ENCODE assay signal across 10 cellular contexts in the genomic region with DNA sequence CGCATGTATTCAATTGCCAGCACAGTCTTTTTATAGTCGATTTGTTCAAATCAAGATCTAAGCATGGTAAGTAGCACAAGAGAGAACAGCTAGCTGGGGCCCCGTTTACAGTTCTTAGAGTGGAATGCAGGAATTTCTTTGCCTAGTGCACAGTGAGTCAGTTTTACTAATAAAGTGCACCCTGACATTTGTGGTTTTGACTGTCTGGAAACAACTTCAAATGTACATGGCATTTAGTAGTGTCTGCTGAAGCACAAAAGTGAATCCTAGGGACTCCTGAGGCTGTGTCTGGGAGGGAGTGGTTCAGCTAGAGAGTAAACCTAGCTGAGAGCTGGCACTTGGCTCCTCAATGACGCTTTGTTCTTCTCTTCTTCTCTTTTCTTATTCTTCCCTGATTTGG.
DNase-seq lines count a peak whose midpoint lies in the region; ATAC-seq, FAIRE-seq and TF ChIP-seq lines count a peak whose summit lies in the region.
"Had no signal": no experiment of that assay in that cellular context is flagged by ENCODE, and none has a peak within 500 bp of the region (broad histone marks: within the 10 kb centered on the region; RNA-seq: fewer than 3 reads in every experiment).

No MANE protein-coding gene starts in this region.

- no peaks in the 10 kb centered on the region for H3K36me3 ChIP-seq in adipocyte (ENCODE audit: control insufficient read depth, insufficient read depth, low read length, severe bottlenecking)

- ATAC-seq in foreskin keratinocyte = peak; percentile 91

- H3K4me1 ChIP-seq in adipocyte (ENCODE audit: control insufficient read depth, insufficient read depth, low read length) = peaks cover 36% of the 10 kb centered on the region
- peaks cover 9% of the 10 kb centered on the region for H3K4me1 ChIP-seq in foreskin keratinocyte

- no peak overlapping the region for H3K4me3 ChIP-seq in adipocyte (ENCODE audit: low read length)

- H3K27me3 ChIP-seq in adipocyte (replicated peaks; ENCODE audit: control insufficient read depth, insufficient read depth, low read length) (no peaks in the 10 kb centered on the region), foreskin keratinocyte (no peaks in the 10 kb centered on the region)

- no peak for TF ChIP-seq CTCF in foreskin keratinocyte (conservative IDR thresholded peaks at IDR 0.05)

- peak overlapping the region; percentile 58 for H3K9ac ChIP-seq in adipocyte (ENCODE audit: low read length)

- DNase-seq in stimulated activated CD4-positive, alpha-beta T cell treated with anti-CD3 and anti-CD28 coated beads, Interleukin-15, amount 100 ng/mL, for 24 hours = peak; percentile 17
- DNase-seq in stimulated activated CD4-positive, alpha-beta T cell treated with anti-CD3 and anti-CD28 coated beads, Interleukin-12 subunit alpha, Interleukin-12 subunit beta, amount 100 ng/mL, for 4 hours = no peak
- DNase-seq in adipocyte (ENCODE audit: low read depth) (peak; percentile 94), foreskin keratinocyte (peak; percentile 88 to 93), urothelium cell line (ENCODE audit: low spot score) (peak; percentile 95), T-helper 2 cell (no peak), dermis blood vessel endothelial cell (no peak), NCI-H2227 treated with DMSO at 0.1 percent for 48 hours (lab: John Stamatoyannopoulos, UW) (no peak)
- DNase-seq: activated CD8-positive, alpha-beta memory T cell treated with anti-CD3 and anti-CD28 coated beads, Interleukin-2, amount 50 U/mL, for 48 hours; CD4-positive, alpha-beta T cell had no signal

- H3K9me3 ChIP-seq in adipocyte (ENCODE audit: control insufficient read depth, low read length) = no peaks in the 10 kb centered on the region

- peak overlapping the region; percentile 67 for H3K27ac ChIP-seq in foreskin keratinocyte

- FAIRE-seq in urothelium cell line (lab: Jason Lieb, UNC) = peak; percentile 98

Comparison
In these comparisons a context has a peak if more than half of its experiments do, and no peak if none do; other contexts are left out.
1. DNase-seq: peak in stimulated activated CD4-positive, alpha-beta T cell treated with anti-CD3 and anti-CD28 coated beads, Interleukin-15, amount 100 ng/mL, for 24 hours (single experiment), adipocyte (single experiment), foreskin keratinocyte (2 of 2) and urothelium cell line (single experiment); none in stimulated activated CD4-positive, alpha-beta T cell treated with anti-CD3 and anti-CD28 coated beads, Interleukin-12 subunit alpha, Interleukin-12 subunit beta, amount 100 ng/mL, for 4 hours (single experiment), T-helper 2 cell (0 of 5), dermis blood vessel endothelial cell (single experiment) and NCI-H2227 treated with DMSO at 0.1 percent for 48 hours (single experiment).